Comparison of ENCODE assay signal across 8 cellular contexts in the genomic region with DNA sequence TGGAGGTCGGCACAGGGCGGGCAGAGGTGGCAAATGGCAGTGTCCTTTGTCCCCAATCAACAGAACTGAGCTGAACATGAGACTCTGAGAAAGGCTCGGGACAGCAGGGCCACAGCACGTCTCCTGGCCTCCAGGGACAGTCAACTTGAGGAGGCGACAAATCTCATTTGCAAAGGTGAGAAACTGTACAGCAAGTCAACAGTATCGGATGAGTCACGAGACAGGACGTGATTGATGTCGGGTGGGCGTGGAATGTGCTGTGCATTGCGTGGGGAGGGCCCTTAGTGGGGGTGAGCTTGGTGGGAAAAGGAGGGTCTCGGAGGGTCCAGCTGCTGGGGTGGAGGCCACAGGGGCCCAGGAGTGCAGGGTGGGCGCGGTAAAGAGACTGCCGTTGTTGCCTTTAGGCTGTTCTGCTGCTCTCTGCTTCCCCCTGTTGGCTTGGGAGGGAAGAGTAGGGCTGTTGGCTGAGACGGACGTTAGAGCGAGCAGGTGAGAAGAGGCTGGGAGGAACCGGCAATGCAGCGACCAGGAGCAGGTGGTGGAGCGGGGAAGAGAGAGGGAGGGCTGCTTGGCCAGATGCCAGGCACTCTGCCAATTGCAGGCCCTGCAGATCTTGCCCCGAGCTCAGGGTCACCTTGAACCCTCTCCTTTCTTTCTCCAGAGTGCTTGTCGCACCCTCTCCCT.
DNase-seq lines count a peak whose midpoint lies in the region; ATAC-seq and TF ChIP-seq lines count a peak whose summit lies in the region.

No MANE protein-coding gene starts in this region.

- no peaks in the 10 kb centered on the region for H3K79me2 ChIP-seq in osteoblast (ENCODE audit: insufficient read depth, low read length)

- H3K4me2 ChIP-seq in osteoblast (ENCODE audit: insufficient read depth, low read length), result no peak overlapping the region

- H3K27ac ChIP-seq in esophagus squamous epithelium, result peak overlapping the region; percentile 22 to 74 (median 58)
- H3K27ac ChIP-seq in osteoblast (ENCODE audit: low read depth, low read length), result no peak overlapping the region
- peak overlapping the region; percentile 65 to 76 (median 68) for H3K27ac ChIP-seq in thyroid gland

- TF ChIP-seq CTCF in esophagus squamous epithelium (IDR thresholded peaks at IDR 0.05) (peak; percentile 52 to 91 (median 76)), osteoblast (IDR thresholded peaks at IDR 0.05; ENCODE audit: extremely low read depth, low read depth, low read length) (peak; percentile 63), thyroid gland (IDR thresholded peaks at IDR 0.05) (peak; percentile 38 to 88 (median 84))

- TF ChIP-seq POLR2A in esophagus squamous epithelium (IDR thresholded peaks at IDR 0.05) (peak in 1 of 4 donors; percentile 63), thyroid gland (IDR thresholded peaks at IDR 0.05) (peak in 1 of 2 donors; percentile 23)

- H2AFZ ChIP-seq in osteoblast (ENCODE audit: low read length), result peak overlapping the region; percentile 3

- H4K20me1 ChIP-seq in osteoblast (ENCODE audit: insufficient read depth, low read length), result no peaks in the 10 kb centered on the region

- H3K4me3 ChIP-seq in esophagus squamous epithelium, result peak overlapping the region; percentile 17 to 57 (median 40)
- no peak overlapping the region for H3K4me3 ChIP-seq in osteoblast (ENCODE audit: insufficient read depth, low read length)
- H3K4me3 ChIP-seq in thyroid gland (replicated peaks in 1 of 3), result no peak overlapping the region

- peak; percentile 69 for DNase-seq in CD1c-positive myeloid dendritic cell (ENCODE audit: extremely low spot score)
- DNase-seq in NCI-H774 (lab: John Stamatoyannopoulos, UW), result peak; percentile 93
- peak; percentile 72 for DNase-seq in activated T-cell treated with anti-CD3 and anti-CD28 coated beads for 1 hour (ENCODE audit: low read depth)
- DNase-seq in esophagus squamous epithelium (lab: John Stamatoyannopoulos, UW), result peak; percentile 59
- DNase-seq in osteoblast (ENCODE audit: insufficient read length, low spot score, missing footprints), result peak; percentile 60
- peak; percentile 92 to 95 for DNase-seq in thyroid gland

- H3K4me1 ChIP-seq in esophagus squamous epithelium (peaks cover 9 to 79% (median 17%) of the 10 kb centered on the region in 3 donors), osteoblast (ENCODE audit: insufficient read depth, low read length) (no peaks in the 10 kb centered on the region), thyroid gland (peaks cover 32 to 67% of the 10 kb centered on the region in 2 donors)

- H3K9me3 ChIP-seq in esophagus squamous epithelium, result no peaks in the 10 kb centered on the region
- no peaks in the 10 kb centered on the region for H3K9me3 ChIP-seq in osteoblast (ENCODE audit: low read depth, low read length)
- H3K9me3 ChIP-seq in thyroid gland, result no peaks in the 10 kb centered on the region

- 19 to 22% methylated on average over 17 to 21 of the region's 23 CpGs for WGBS in esophagus squamous epithelium, 2 donors
- 55 to 57% methylated on average over 23 of the region's 23 CpGs for WGBS in thyroid gland, 2 donors

- no peaks in the 10 kb centered on the region for H3K36me3 ChIP-seq in esophagus squamous epithelium
- H3K36me3 ChIP-seq in osteoblast (ENCODE audit: insufficient read depth, low read length), result no peaks in the 10 kb centered on the region
- H3K36me3 ChIP-seq in thyroid gland, result no peaks in the 10 kb centered on the region

- intact Hi-C loops in esophagus squamous epithelium (cut with DNase I), result no loop called here
- intact Hi-C loops in thyroid gland (cut with DNase I), result no loop called here

- ATAC-seq in GM19395 (IDR thresholded peaks at IDR 0.05; ENCODE audit: unreplicated experiment) (peak; percentile 48), HG03520 (IDR thresholded peaks at IDR 0.05; ENCODE audit: unreplicated experiment) (peak; percentile 31)

- H3K27me3 ChIP-seq in esophagus squamous epithelium (no peaks in the 10 kb centered on the region), osteoblast (ENCODE audit: insufficient read depth, low read length) (peaks cover 20% of the 10 kb centered on the region), thyroid gland (no peaks in the 10 kb centered on the region)

Comparison
In these comparisons a context has a peak if more than half of its experiments do, and no peak if none do; other contexts are left out.
1. H3K4me3 ChIP-seq: peak in esophagus squamous epithelium (4 of 4); none in osteoblast (single experiment) and thyroid gland (0 of 3).
2. Peak in every context shown above with its lines, with median percentiles within 50 percentile points of each other: DNase-seq and CTCF ChIP-seq.